Comparison of ENCODE assay signal across 11 cellular contexts in the genomic region with DNA sequence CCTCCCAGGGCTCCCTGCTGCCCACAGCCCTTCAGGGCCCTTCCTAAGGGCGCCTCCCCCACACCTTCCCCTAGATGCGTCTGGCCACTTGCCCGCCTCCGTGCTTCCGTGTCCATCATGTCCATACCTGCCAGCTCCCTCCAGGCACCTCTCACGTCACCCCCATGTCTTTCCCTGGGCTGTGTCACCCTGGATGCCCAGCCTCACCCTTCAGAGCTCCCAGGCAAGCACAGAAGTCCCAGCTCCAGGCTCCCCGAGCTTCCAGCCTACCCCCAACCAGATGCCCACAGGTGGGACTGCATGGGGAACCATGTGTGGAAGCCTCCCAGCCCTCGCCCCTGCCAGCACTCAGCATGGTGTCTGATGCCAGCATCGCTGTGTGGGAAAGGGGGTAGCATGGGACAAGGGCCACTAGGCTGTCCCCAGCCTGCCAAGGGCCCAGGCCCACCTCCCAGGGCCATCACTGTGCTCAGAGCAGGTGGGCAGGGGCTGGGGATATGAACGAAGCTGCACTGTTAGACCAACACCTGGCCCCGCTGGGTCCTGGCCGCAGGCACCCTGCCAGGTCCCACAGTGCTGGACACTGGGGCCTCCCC. TPM values are rescaled to one million over a fixed set of nuclear protein-coding genes. Genes with fewer than 3 reads are reported as not detected.
A peak's percentile ranks its signal among the peaks of the same experiment; 100 is the strongest.
DNase-seq lines count a peak whose midpoint lies in the region; ATAC-seq, FAIRE-seq and TF ChIP-seq lines count a peak whose summit lies in the region.
"Had no signal": no experiment of that assay in that cellular context is flagged by ENCODE, and none has a peak within 500 bp of the region (broad histone marks: within the 10 kb centered on the region; RNA-seq: fewer than 3 reads in every experiment).

No MANE protein-coding gene starts in this region.

- no peak for TF ChIP-seq POLR2A in HepG2 (IDR thresholded peaks at IDR 0.05; ENCODE audit: insufficient read depth in 1 of 2, low read depth in 2 of 2, low read length in 2 of 2)
- TF ChIP-seq POLR2A in right lobe of liver (IDR thresholded peaks at IDR 0.05), result no peak

- H3K4me3 ChIP-seq in HepG2 (replicated peaks in 1 of 3; ENCODE audit: insufficient read depth in 1 of 3, low read depth in 2 of 3, low read length in 3 of 3) (peak overlapping the region in 2 of 3 experiments; percentile 78 to 84; a peak in 3 of 6 replicates), right lobe of liver (no peak overlapping the region)
- H3K4me3 ChIP-seq: lung had no signal

- TF ChIP-seq CTCF in HepG2 (CRISPR knock-in tag; IDR thresholded peaks at IDR 0.05) (no peak), right lobe of liver (IDR thresholded peaks at IDR 0.05) (no peak)

- in situ Hi-C loops in HepG2 (cut with HindIII; ENCODE audit: extremely low pct_ligation_motif_present, low pct_unique_long_range_greater_than_20kb), result no loop called here

- H3K4me1 ChIP-seq in HepG2 (ENCODE audit: insufficient read depth, low read length) (peaks cover 72% of the 10 kb centered on the region), right lobe of liver (peaks cover 0 to 11% (median 2%) of the 10 kb centered on the region in 4 donors)

- POLR2A ChIA-PET in HepG2 (lab: Yijun Ruan, JAX), result no interaction called here

- H3K27ac ChIP-seq in HepG2 (ENCODE audit: extremely low read length, insufficient read depth, low read length) (no peak overlapping the region), right lobe of liver (no peak overlapping the region)

- H2AFZ ChIP-seq in HepG2 (ENCODE audit: low read length), result no peak overlapping the region

- H3K4me1 Mint-ChIP-seq in activated naive CD8-positive, alpha-beta T cell treated with anti-CD3 and anti-CD28 coated beads, Interleukin-2, amount 50 U/mL, for 24 hours, result peaks cover 36% of the 10 kb centered on the region
- H3K4me1 Mint-ChIP-seq in naive B cell, result peaks cover 9 to 19% (median 13%) of the 10 kb centered on the region in 3 donors

- CTCF ChIA-PET in HepG2 (lab: Yijun Ruan, JAX; ENCODE audit: low intra/inter-chr PET ratio, low total read pairs), result no interaction called here

- H3K79me2 ChIP-seq in HepG2 (ENCODE audit: insufficient read depth, low read length), result peaks cover 25% of the 10 kb centered on the region

- H3K4me3 Mint-ChIP-seq in activated naive CD8-positive, alpha-beta T cell treated with anti-CD3 and anti-CD28 coated beads, Interleukin-2, amount 50 U/mL, for 24 hours, result peak overlapping the region; percentile 36
- H3K4me3 Mint-ChIP-seq in naive B cell, result peak overlapping the region; percentile 25 to 76 (median 53)

- H3K36me3 Mint-ChIP-seq in activated naive CD8-positive, alpha-beta T cell treated with anti-CD3 and anti-CD28 coated beads, Interleukin-2, amount 50 U/mL, for 24 hours (ENCODE audit: low read depth), result peaks cover 4% of the 10 kb centered on the region
- H3K36me3 Mint-ChIP-seq in naive B cell, result peaks cover 0 to 5% of the 10 kb centered on the region in 2 donors

- 0 out of 2 replicates have a peak, but pooled peaks cover under 1% of the 10 kb centered on the region for H4K20me1 ChIP-seq in HepG2 (ENCODE audit: insufficient read depth, low read length)

- no peak for FAIRE-seq in HepG2 (lab: Jason Lieb, UNC)

- H3K27me3 ChIP-seq in HepG2 (ENCODE audit: control insufficient read depth in 1 of 2, insufficient read depth in 2 of 2, low read length in 2 of 2) (no peaks in the 10 kb centered on the region), right lobe of liver (no peaks in the 10 kb centered on the region)
- H3K27me3 ChIP-seq: esophagus muscularis mucosa had no signal

- H3K27me3 Mint-ChIP-seq in activated naive CD8-positive, alpha-beta T cell treated with anti-CD3 and anti-CD28 coated beads, Interleukin-2, amount 50 U/mL, for 24 hours, result no peaks in the 10 kb centered on the region
- no peaks in the 10 kb centered on the region for H3K27me3 Mint-ChIP-seq in naive B cell

- intact Hi-C loops in HepG2 (cut with micrococcal nuclease; ENCODE audit: unreplicated experiment) (no loop called here), right lobe of liver (cut with DNase I) (no loop called here)

- no TSS peak for BruUV-seq in HepG2 (replicated peaks; lab: Mats Ljungman, UMichigan)

- WGBS in HepG2 (ENCODE audit: low lambda C conversion rate), result 80% methylated on average over 9 of the region's 12 CpGs
- WGBS in right lobe of liver (ENCODE audit: insufficient coverage, low coverage, low lambda C conversion rate, missing lambda C conversion rate), result 95% methylated on average over 6 of the region's 12 CpGs

- H3K9ac ChIP-seq in HepG2 (ENCODE audit: insufficient read depth, low read depth, low read length), result peak overlapping the region; percentile 85; the same call in 1 of the 2 replicates

- no peak for ATAC-seq in HepG2
- no peak for ATAC-seq in right lobe of liver
- ATAC-seq in activated naive CD8-positive, alpha-beta T cell treated with anti-CD3 and anti-CD28 coated beads, Interleukin-2, amount 50 U/mL, for 24 hours, result no peak
- ATAC-seq in naive B cell (ENCODE audit: low read depth in 2 of 2), result no peak
- ATAC-seq in HG03439 (IDR thresholded peaks at IDR 0.05; ENCODE audit: unreplicated experiment), result no peak

- H3K4me2 ChIP-seq in HepG2 (ENCODE audit: low read depth, low read length), result peak overlapping the region; percentile 100

- H3K27ac Mint-ChIP-seq in activated naive CD8-positive, alpha-beta T cell treated with anti-CD3 and anti-CD28 coated beads, Interleukin-2, amount 50 U/mL, for 24 hours, result no peak overlapping the region
- H3K27ac Mint-ChIP-seq in naive B cell, result peak overlapping the region in 3 of 6 donors; percentile 10 to 80 (median 55)

- H3K9me3 ChIP-seq in HepG2 (ENCODE audit: low read length) (no peaks in the 10 kb centered on the region), right lobe of liver (no peaks in the 10 kb centered on the region)
- H3K9me3 ChIP-seq: esophagus muscularis mucosa had no signal

- TF ChIP-seq RAD21 in HepG2 (CRISPR knock-in tag; IDR thresholded peaks at IDR 0.05), result no peak

- H3K36me3 ChIP-seq in HepG2 (replicated peaks in 1 of 2; ENCODE audit: control insufficient read depth in 1 of 2, insufficient read depth in 2 of 2, low read length in 2 of 2) (peaks cover 1 to 8% of the 10 kb centered on the region in 2 experiments; a peak in 2 of 5 replicates), right lobe of liver (peaks cover 0 to 5% (median 0%) of the 10 kb centered on the region in 4 donors)
- H3K36me3 ChIP-seq: esophagus muscularis mucosa had no signal

- no peaks in the 10 kb centered on the region for H3K9me3 Mint-ChIP-seq in activated naive CD8-positive, alpha-beta T cell treated with anti-CD3 and anti-CD28 coated beads, Interleukin-2, amount 50 U/mL, for 24 hours
- H3K9me3 Mint-ChIP-seq in naive B cell, result no peaks in the 10 kb centered on the region

- TF ChIP-seq EP300 in HepG2 (IDR thresholded peaks at IDR 0.05; ENCODE audit: low read depth in 2 of 2, low read length in 2 of 2) (no peak), HepG2 (CRISPR knock-in tag; IDR thresholded peaks at IDR 0.05; ENCODE audit: borderline replicate concordance) (no peak)

- DNase-seq in HepG2 (ENCODE audit: low spot score), result no peak
- no peak for DNase-seq in right lobe of liver
- DNase-seq in activated naive CD8-positive, alpha-beta T cell treated with anti-CD3 and anti-CD28 coated beads, Interleukin-2, amount 50 U/mL, for 24 hours, result no peak
- no peak for DNase-seq in naive B cell
- no peak for DNase-seq in NCI-H187 treated with DMSO at 0.1 percent for 48 hours (lab: John Stamatoyannopoulos, UW)
- DNase-seq in amygdala (lab: John Stamatoyannopoulos, UW), result no peak
- DNase-seq in Ammon's horn (ENCODE audit: low spot score), result no peak
- DNase-seq: NCI-H2107 had no signal

RNA-seq across cellular contexts. Expression of gene AXIN1, which starts 1.9 kb away (rescaled TPM):
- total RNA-seq in HepG2 (2016; rRNA removed; fragmentation: Illumina TruSeq; extraction: Trizol) (18.8 and 24.0 TPM in 2 replicates), right lobe of liver (10 to 100 TPM in 3 of 6 experiments, 1 to 10 TPM in 3; 5.5 to 17.4 (median 9.4) TPM)
- total RNA-seq in HepG2 (2016; cell fraction: cytosol; rRNA removed; fragmentation: Illumina TruSeq; extraction: Trizol; ENCODE audit: low read depth), result 17.0 and 18.3 TPM in 2 replicates
- total RNA-seq in HepG2 (2016; cell fraction: insoluble cytoplasmic fraction; rRNA removed; fragmentation: Illumina TruSeq; extraction: Trizol), result 14.2 and 23.9 TPM in 2 replicates
- 32.6 and 32.8 TPM in 2 replicates for total RNA-seq in HepG2 (2016; cell fraction: membrane; rRNA removed; fragmentation: Illumina TruSeq; extraction: Trizol)
- total RNA-seq in HepG2 (2016; cell fraction: nucleus; rRNA removed; fragmentation: Illumina TruSeq; extraction: Trizol), result 14.9 and 17.5 TPM in 2 replicates
- polyA plus RNA-seq in HepG2 (2011; rRNA removed) (26.0 and 28.5 TPM in 2 replicates), naive B cell (ENCODE audit: low read depth in 6 of 6) (1 to 10 TPM in 5 of 6 donors, under 1 TPM in 1; 0.93 to 2.7 (median 1.9) TPM)
- polyA plus RNA-seq in HepG2 (2011; cell fraction: cytosol; rRNA removed), result 37.0 and 44.7 TPM in 2 replicates
- polyA plus RNA-seq in HepG2 (2011; cell fraction: nucleus; rRNA removed), result 55.4 and 62.8 TPM in 2 replicates
- polyA plus RNA-seq in HepG2 (2012), result 28.4 and 30.4 TPM in 2 replicates
- 8.5 and 8.8 TPM in 2 replicates for polyA plus RNA-seq in HepG2 (2016; cell fraction: cytosol; fragmentation: Illumina TruSeq; extraction: Trizol; ENCODE audit: low read depth)
- polyA plus RNA-seq in HepG2 (2016; cell fraction: insoluble cytoplasmic fraction; fragmentation: Illumina TruSeq; extraction: Trizol; ENCODE audit: low read depth), result 19.0 and 24.8 TPM in 2 replicates
- polyA plus RNA-seq in HepG2 (2016; cell fraction: membrane; fragmentation: Illumina TruSeq; extraction: Trizol; ENCODE audit: low read depth), result 22.0 and 23.4 TPM in 2 replicates
- polyA plus RNA-seq in HepG2 (2016; cell fraction: nucleus; fragmentation: Illumina TruSeq; extraction: Trizol; ENCODE audit: insufficient read depth, low read depth), result 30.6 and 31.6 TPM in 2 replicates
- polyA minus RNA-seq in HepG2 (2011; rRNA and poly(A)+ RNA removed; ENCODE audit: low replicate concordance), result 10.4 and 24.0 TPM in 2 replicates
- 21.4 and 23.6 TPM in 2 replicates for polyA minus RNA-seq in HepG2 (2011; cell fraction: cytosol; rRNA and poly(A)+ RNA removed)
- 14.3 and 15.7 TPM in 2 replicates for polyA minus RNA-seq in HepG2 (2011; cell fraction: nucleus; rRNA and poly(A)+ RNA removed)

RNA-seq across cellular contexts. Expression of gene MRPL28, which starts 16.0 kb away (rescaled TPM):
- total RNA-seq in HepG2 (2016; rRNA removed; fragmentation: Illumina TruSeq; extraction: Trizol), result 114 and 128 TPM in 2 replicates
- 30.5 and 32.3 TPM in 2 replicates for total RNA-seq in HepG2 (2016; cell fraction: cytosol; rRNA removed; fragmentation: Illumina TruSeq; extraction: Trizol; ENCODE audit: low read depth)
- total RNA-seq in HepG2 (2016; cell fraction: insoluble cytoplasmic fraction; rRNA removed; fragmentation: Illumina TruSeq; extraction: Trizol), result 115 and 131 TPM in 2 replicates
- 36.8 and 38.6 TPM in 2 replicates for total RNA-seq in HepG2 (2016; cell fraction: membrane; rRNA removed; fragmentation: Illumina TruSeq; extraction: Trizol)
- total RNA-seq in HepG2 (2016; cell fraction: nucleus; rRNA removed; fragmentation: Illumina TruSeq; extraction: Trizol), result 35.6 and 38.6 TPM in 2 replicates
- polyA plus RNA-seq in HepG2 (2011; rRNA removed), result 121 and 135 TPM in 2 replicates
- 141 and 211 TPM in 2 replicates for polyA plus RNA-seq in HepG2 (2011; cell fraction: cytosol; rRNA removed)
- polyA plus RNA-seq in HepG2 (2011; cell fraction: nucleus; rRNA removed), result 65.0 and 69.2 TPM in 2 replicates
- 50.0 and 56.2 TPM in 2 replicates for polyA plus RNA-seq in HepG2 (2012)
- polyA plus RNA-seq in HepG2 (2016; cell fraction: cytosol; fragmentation: Illumina TruSeq; extraction: Trizol; ENCODE audit: low read depth), result 35.7 and 36.6 TPM in 2 replicates
- 162 and 166 TPM in 2 replicates for polyA plus RNA-seq in HepG2 (2016; cell fraction: insoluble cytoplasmic fraction; fragmentation: Illumina TruSeq; extraction: Trizol; ENCODE audit: low read depth)
- 35.5 and 36.2 TPM in 2 replicates for polyA plus RNA-seq in HepG2 (2016; cell fraction: membrane; fragmentation: Illumina TruSeq; extraction: Trizol; ENCODE audit: low read depth)
- polyA plus RNA-seq in HepG2 (2016; cell fraction: nucleus; fragmentation: Illumina TruSeq; extraction: Trizol; ENCODE audit: insufficient read depth, low read depth), result 85.4 and 90.0 TPM in 2 replicates
- 51.3 and 73.8 TPM in 2 replicates for polyA minus RNA-seq in HepG2 (2011; rRNA and poly(A)+ RNA removed; ENCODE audit: low replicate concordance)
- 29.4 and 29.5 TPM in 2 replicates for polyA minus RNA-seq in HepG2 (2011; cell fraction: cytosol; rRNA and poly(A)+ RNA removed)
- polyA minus RNA-seq in HepG2 (2011; cell fraction: nucleus; rRNA and poly(A)+ RNA removed), result 10.2 and 13.2 TPM in 2 replicates
- total RNA-seq in right lobe of liver, result 10 to 100 TPM; 29.9 to 64.7 (median 32.6) TPM
- polyA plus RNA-seq in naive B cell (ENCODE audit: low read depth in 6 of 6), result 10 to 100 TPM; 60.1 to 76.8 (median 65.7) TPM

RNA-seq across cellular contexts. Expression of gene PGAP6, which starts 27.4 kb away (rescaled TPM):
- total RNA-seq in HepG2 (2016; rRNA removed; fragmentation: Illumina TruSeq; extraction: Trizol) (33.7 and 52.7 TPM in 2 replicates), right lobe of liver (10 to 100 TPM; 24.3 to 44.6 (median 28.0) TPM)
- 52.2 and 54.4 TPM in 2 replicates for total RNA-seq in HepG2 (2016; cell fraction: cytosol; rRNA removed; fragmentation: Illumina TruSeq; extraction: Trizol; ENCODE audit: low read depth)
- total RNA-seq in HepG2 (2016; cell fraction: insoluble cytoplasmic fraction; rRNA removed; fragmentation: Illumina TruSeq; extraction: Trizol), result 27.1 and 52.1 TPM in 2 replicates
- 108 and 112 TPM in 2 replicates for total RNA-seq in HepG2 (2016; cell fraction: membrane; rRNA removed; fragmentation: Illumina TruSeq; extraction: Trizol)
- 36.6 and 38.8 TPM in 2 replicates for total RNA-seq in HepG2 (2016; cell fraction: nucleus; rRNA removed; fragmentation: Illumina TruSeq; extraction: Trizol)
- polyA plus RNA-seq in HepG2 (2011; rRNA removed) (136 and 192 TPM in 2 replicates), naive B cell (ENCODE audit: low read depth in 6 of 6) (10 to 100 TPM in 5 of 6 donors, 1 to 10 TPM in 1; 7.1 to 24.3 (median 17.2) TPM)
- 183 and 222 TPM in 2 replicates for polyA plus RNA-seq in HepG2 (2011; cell fraction: cytosol; rRNA removed)
- 308 and 324 TPM in 2 replicates for polyA plus RNA-seq in HepG2 (2011; cell fraction: nucleus; rRNA removed)
- polyA plus RNA-seq in HepG2 (2012), result 54.7 and 75.9 TPM in 2 replicates
- 90.3 and 94.2 TPM in 2 replicates for polyA plus RNA-seq in HepG2 (2016; cell fraction: cytosol; fragmentation: Illumina TruSeq; extraction: Trizol; ENCODE audit: low read depth)
- 43.3 and 54.7 TPM in 2 replicates for polyA plus RNA-seq in HepG2 (2016; cell fraction: insoluble cytoplasmic fraction; fragmentation: Illumina TruSeq; extraction: Trizol; ENCODE audit: low read depth)
- polyA plus RNA-seq in HepG2 (2016; cell fraction: membrane; fragmentation: Illumina TruSeq; extraction: Trizol; ENCODE audit: low read depth), result 117 and 127 TPM in 2 replicates
- polyA plus RNA-seq in HepG2 (2016; cell fraction: nucleus; fragmentation: Illumina TruSeq; extraction: Trizol; ENCODE audit: insufficient read depth, low read depth), result 107 and 123 TPM in 2 replicates
- 53.1 and 397 TPM in 2 replicates for polyA minus RNA-seq in HepG2 (2011; rRNA and poly(A)+ RNA removed; ENCODE audit: low replicate concordance)
- 61.4 and 63.3 TPM in 2 replicates for polyA minus RNA-seq in HepG2 (2011; cell fraction: cytosol; rRNA and poly(A)+ RNA removed)
- 26.0 and 48.0 TPM in 2 replicates for polyA minus RNA-seq in HepG2 (2011; cell fraction: nucleus; rRNA and poly(A)+ RNA removed)

RNA-seq across cellular contexts. Expression of gene NME4, which starts 42.6 kb away (rescaled TPM):
- total RNA-seq in HepG2 (2016; rRNA removed; fragmentation: Illumina TruSeq; extraction: Trizol), result 82.8 and 121 TPM in 2 replicates
- 711 and 716 TPM in 2 replicates for total RNA-seq in HepG2 (2016; cell fraction: cytosol; rRNA removed; fragmentation: Illumina TruSeq; extraction: Trizol; ENCODE audit: low read depth)
- total RNA-seq in HepG2 (2016; cell fraction: insoluble cytoplasmic fraction; rRNA removed; fragmentation: Illumina TruSeq; extraction: Trizol), result 79.6 and 119 TPM in 2 replicates
- 463 and 513 TPM in 2 replicates for total RNA-seq in HepG2 (2016; cell fraction: membrane; rRNA removed; fragmentation: Illumina TruSeq; extraction: Trizol)
- 47.7 and 52.8 TPM in 2 replicates for total RNA-seq in HepG2 (2016; cell fraction: nucleus; rRNA removed; fragmentation: Illumina TruSeq; extraction: Trizol)
- 263 and 275 TPM in 2 replicates for polyA plus RNA-seq in HepG2 (2011; rRNA removed)
- polyA plus RNA-seq in HepG2 (2011; cell fraction: cytosol; rRNA removed), result 199 and 344 TPM in 2 replicates
- 245 and 274 TPM in 2 replicates for polyA plus RNA-seq in HepG2 (2011; cell fraction: nucleus; rRNA removed)
- 136 and 145 TPM in 2 replicates for polyA plus RNA-seq in HepG2 (2012)
- 1,773 and 1,829 TPM in 2 replicates for polyA plus RNA-seq in HepG2 (2016; cell fraction: cytosol; fragmentation: Illumina TruSeq; extraction: Trizol; ENCODE audit: low read depth)
- polyA plus RNA-seq in HepG2 (2016; cell fraction: insoluble cytoplasmic fraction; fragmentation: Illumina TruSeq; extraction: Trizol; ENCODE audit: low read depth), result 189 and 200 TPM in 2 replicates
- 997 and 1,012 TPM in 2 replicates for polyA plus RNA-seq in HepG2 (2016; cell fraction: membrane; fragmentation: Illumina TruSeq; extraction: Trizol; ENCODE audit: low read depth)
- 195 and 217 TPM in 2 replicates for polyA plus RNA-seq in HepG2 (2016; cell fraction: nucleus; fragmentation: Illumina TruSeq; extraction: Trizol; ENCODE audit: insufficient read depth, low read depth)
- 21.3 and 147 TPM in 2 replicates for polyA minus RNA-seq in HepG2 (2011; rRNA and poly(A)+ RNA removed; ENCODE audit: low replicate concordance)
- polyA minus RNA-seq in HepG2 (2011; cell fraction: cytosol; rRNA and poly(A)+ RNA removed), result 51.2 and 63.8 TPM in 2 replicates
- polyA minus RNA-seq in HepG2 (2011; cell fraction: nucleus; rRNA and poly(A)+ RNA removed), result 27.2 and 27.9 TPM in 2 replicates
- total RNA-seq in right lobe of liver, result 10 to 100 TPM; 50.3 to 83.6 (median 61.0) TPM
- 100 to 1,000 TPM in 1 of 6 donors, 10 to 100 TPM in 5; 56.9 to 104 (median 65.1) TPM for polyA plus RNA-seq in naive B cell (ENCODE audit: low read depth in 6 of 6)

RNA-seq across cellular contexts. Expression of gene DECR2, which starts 47.3 kb away (rescaled TPM):
- 27.8 and 36.3 TPM in 2 replicates for total RNA-seq in HepG2 (2016; rRNA removed; fragmentation: Illumina TruSeq; extraction: Trizol)
- total RNA-seq in HepG2 (2016; cell fraction: cytosol; rRNA removed; fragmentation: Illumina TruSeq; extraction: Trizol; ENCODE audit: low read depth), result 22.1 and 28.4 TPM in 2 replicates
- total RNA-seq in HepG2 (2016; cell fraction: insoluble cytoplasmic fraction; rRNA removed; fragmentation: Illumina TruSeq; extraction: Trizol), result 28.1 and 37.2 TPM in 2 replicates
- 22.1 and 27.1 TPM in 2 replicates for total RNA-seq in HepG2 (2016; cell fraction: membrane; rRNA removed; fragmentation: Illumina TruSeq; extraction: Trizol)
- 34.5 and 35.9 TPM in 2 replicates for total RNA-seq in HepG2 (2016; cell fraction: nucleus; rRNA removed; fragmentation: Illumina TruSeq; extraction: Trizol)
- polyA plus RNA-seq in HepG2 (2011; rRNA removed), result 44.6 and 51.2 TPM in 2 replicates
- polyA plus RNA-seq in HepG2 (2011; cell fraction: cytosol; rRNA removed), result 29.5 and 53.6 TPM in 2 replicates
- polyA plus RNA-seq in HepG2 (2011; cell fraction: nucleus; rRNA removed), result 220 and 244 TPM in 2 replicates
- 22.1 and 23.1 TPM in 2 replicates for polyA plus RNA-seq in HepG2 (2012)
- 13.3 and 15.1 TPM in 2 replicates for polyA plus RNA-seq in HepG2 (2016; cell fraction: cytosol; fragmentation: Illumina TruSeq; extraction: Trizol; ENCODE audit: low read depth)
- 31.8 and 35.2 TPM in 2 replicates for polyA plus RNA-seq in HepG2 (2016; cell fraction: insoluble cytoplasmic fraction; fragmentation: Illumina TruSeq; extraction: Trizol; ENCODE audit: low read depth)
- 19.1 and 19.5 TPM in 2 replicates for polyA plus RNA-seq in HepG2 (2016; cell fraction: membrane; fragmentation: Illumina TruSeq; extraction: Trizol; ENCODE audit: low read depth)
- polyA plus RNA-seq in HepG2 (2016; cell fraction: nucleus; fragmentation: Illumina TruSeq; extraction: Trizol; ENCODE audit: insufficient read depth, low read depth), result 124 and 131 TPM in 2 replicates
- 15.9 and 53.9 TPM in 2 replicates for polyA minus RNA-seq in HepG2 (2011; rRNA and poly(A)+ RNA removed; ENCODE audit: low replicate concordance)
- polyA minus RNA-seq in HepG2 (2011; cell fraction: cytosol; rRNA and poly(A)+ RNA removed), result 17.0 and 17.7 TPM in 2 replicates
- polyA minus RNA-seq in HepG2 (2011; cell fraction: nucleus; rRNA and poly(A)+ RNA removed), result 25.4 and 25.9 TPM in 2 replicates
- 100 to 1,000 TPM in 3 of 6 experiments, 10 to 100 TPM in 3; 73.6 to 169 (median 97.0) TPM for total RNA-seq in right lobe of liver
- 1 to 10 TPM; 3.8 to 9.4 (median 5.2) TPM for polyA plus RNA-seq in naive B cell (ENCODE audit: low read depth in 6 of 6)

Comparison
In these comparisons a context has a peak if more than half of its experiments do, and no peak if none do; other contexts are left out.
1. H3K4me3 ChIP-seq: peak in HepG2 (2 of 3); none in right lobe of liver (0 of 3).